20 cellular contexts compared by ENCODE assay signal in the genomic region with DNA sequence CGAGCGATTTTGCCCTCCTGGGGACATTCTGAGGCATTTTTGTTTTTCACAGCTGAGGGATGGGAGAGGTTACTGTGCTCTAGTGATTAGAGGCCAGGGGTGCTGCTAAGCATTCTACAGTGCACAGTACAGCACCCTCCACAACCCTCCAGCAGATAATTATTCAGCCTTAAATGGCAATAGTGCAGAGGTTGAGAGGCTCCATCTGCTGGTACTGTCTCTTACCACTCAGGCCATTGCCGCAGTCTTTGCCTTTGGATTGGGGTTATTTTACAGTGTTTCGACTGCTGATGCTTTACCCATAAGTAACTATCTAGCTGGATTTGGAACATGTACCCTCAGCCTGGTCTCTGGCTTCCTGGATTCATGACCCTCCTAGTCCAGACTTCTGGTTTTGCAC.
DNase-seq lines count a peak whose midpoint lies in the region; ATAC-seq and TF ChIP-seq lines count a peak whose summit lies in the region.
"Had no signal": no experiment of that assay in that cellular context is flagged by ENCODE, and none has a peak within 500 bp of the region (broad histone marks: within the 10 kb centered on the region; RNA-seq: fewer than 3 reads in every experiment).

No MANE protein-coding gene starts in this region.

- TF ChIP-seq RAD21 in Ishikawa (IDR thresholded peaks at IDR 0.05; ENCODE audit: low read depth), result peak; percentile 32; the same call in 1 of the 2 replicates

- H3K36me3 Mint-ChIP-seq in naive thymus-derived CD8-positive, alpha-beta T cell, result no peaks in the 10 kb centered on the region
- H3K36me3 Mint-ChIP-seq: CD14-positive monocyte; natural killer cell treated with Interleukin-12 subunit alpha and Interleukin-12 subunit beta and Interleukin-15 and Interleukin-18, amount 100 ng/mL, for 72 hours had no signal

- H3K27me3 Mint-ChIP-seq in naive thymus-derived CD8-positive, alpha-beta T cell, result no peaks in the 10 kb centered on the region
- H3K27me3 Mint-ChIP-seq: activated CD4-positive, alpha-beta T cell treated with anti-CD3 and anti-CD28 coated beads, Interleukin-2, amount 10 ng/mL, durations not matched to agents 7 days and 5 days; activated naive CD8-positive, alpha-beta T cell treated with anti-CD3 and anti-CD28 coated beads, Interleukin-2, amount 50 U/mL, for 24 hours had no signal

- H3K27ac Mint-ChIP-seq in naive thymus-derived CD8-positive, alpha-beta T cell, result no peak overlapping the region
- H3K27ac Mint-ChIP-seq: activated CD4-positive, alpha-beta T cell treated with anti-CD3 and anti-CD28 coated beads, Interleukin-2, amount 10 ng/mL, durations not matched to agents 7 days and 5 days; activated naive CD8-positive, alpha-beta T cell treated with anti-CD3 and anti-CD28 coated beads, Interleukin-2, amount 50 U/mL, for 24 hours; CD14-positive monocyte; natural killer cell treated with Interleukin-12 subunit alpha and Interleukin-12 subunit beta and Interleukin-15 and Interleukin-18, amount 100 ng/mL, for 72 hours had no signal

- peaks cover 0 to 13% (median 3%) of the 10 kb centered on the region in 9 donors for H3K9me3 Mint-ChIP-seq in naive thymus-derived CD8-positive, alpha-beta T cell
- H3K9me3 Mint-ChIP-seq: activated CD4-positive, alpha-beta T cell treated with anti-CD3 and anti-CD28 coated beads, Interleukin-2, amount 10 ng/mL, durations not matched to agents 7 days and 5 days; activated naive CD8-positive, alpha-beta T cell treated with anti-CD3 and anti-CD28 coated beads, Interleukin-2, amount 50 U/mL, for 24 hours had no signal

- DNase-seq in D341Med (ENCODE audit: low spot score), result peak; percentile 67
- no peak for DNase-seq in left lobe of liver (ENCODE audit: low spot score)
- no peak for DNase-seq in naive thymus-derived CD8-positive, alpha-beta T cell
- DNase-seq in COLO829 (ENCODE audit: low spot score), result no peak
- DNase-seq in NCI-H345 (lab: John Stamatoyannopoulos, UW), result no peak
- DNase-seq in stimulated activated naive CD8-positive, alpha-beta T cell treated with anti-CD3 and anti-CD28 coated beads, Interleukin-15, Interleukin-2, amounts not matched to agents 100 U/mL and 50 U/mL, for 24 hours, result no peak
- DNase-seq: activated CD4-positive, alpha-beta T cell treated with anti-CD3 and anti-CD28 coated beads, Interleukin-2, amount 10 ng/mL, durations not matched to agents 7 days and 5 days; activated naive CD8-positive, alpha-beta T cell treated with anti-CD3 and anti-CD28 coated beads, Interleukin-2, amount 50 U/mL, for 24 hours; activated T-cell treated with anti-CD3 and anti-CD28 coated beads, Interleukin-2, amount 50 U/mL, for 4 hours; erythroblast; head of caudate nucleus; left cardiac atrium; NCI-H2107; right cardiac atrium; stimulated activated CD4-positive, alpha-beta T cell treated with anti-CD3 and anti-CD28 coated beads, Interleukin-2, amount 100 ng/mL, for 48 hours; upper lobe of left lung had no signal

- no peak overlapping the region for H3K4me3 Mint-ChIP-seq in naive thymus-derived CD8-positive, alpha-beta T cell
- H3K4me3 Mint-ChIP-seq: activated CD4-positive, alpha-beta T cell treated with anti-CD3 and anti-CD28 coated beads, Interleukin-2, amount 10 ng/mL, durations not matched to agents 7 days and 5 days; activated naive CD8-positive, alpha-beta T cell treated with anti-CD3 and anti-CD28 coated beads, Interleukin-2, amount 50 U/mL, for 24 hours; activated T-cell treated with anti-CD3 and anti-CD28 coated beads, Interleukin-2, amount 50 U/mL, for 4 hours; CD14-positive monocyte; natural killer cell treated with Interleukin-12 subunit alpha and Interleukin-12 subunit beta and Interleukin-15 and Interleukin-18, amount 100 ng/mL, for 72 hours had no signal

- ATAC-seq in SK-N-SH treated with all-trans-retinoic acid at 6 μM for 48 hours, result 0 out of 3 replicates have a peak, but pooled peaks have one; percentile 22
- ATAC-seq in left lobe of liver, result peak; percentile 74
- ATAC-seq in naive thymus-derived CD8-positive, alpha-beta T cell, result no peak
- no peak for ATAC-seq in stimulated activated naive CD8-positive, alpha-beta T cell treated with anti-CD3 and anti-CD28 coated beads, Interleukin-15, Interleukin-2, amounts not matched to agents 100 U/mL and 50 U/mL, for 24 hours
- ATAC-seq: activated T-cell treated with anti-CD3 and anti-CD28 coated beads, Interleukin-2, amount 50 U/mL, for 4 hours; left cardiac atrium; natural killer cell treated with Interleukin-12 subunit alpha and Interleukin-12 subunit beta and Interleukin-15 and Interleukin-18, amount 100 ng/mL, for 72 hours; right cardiac atrium had no signal

- POLR2A ChIA-PET in naive thymus-derived CD8-positive, alpha-beta T cell (lab: Charles Lee), result no interaction called here

- no peaks in the 10 kb centered on the region for H3K4me1 Mint-ChIP-seq in naive thymus-derived CD8-positive, alpha-beta T cell
- H3K4me1 Mint-ChIP-seq: activated CD4-positive, alpha-beta T cell treated with anti-CD3 and anti-CD28 coated beads, Interleukin-2, amount 10 ng/mL, durations not matched to agents 7 days and 5 days; activated naive CD8-positive, alpha-beta T cell treated with anti-CD3 and anti-CD28 coated beads, Interleukin-2, amount 50 U/mL, for 24 hours; CD14-positive monocyte had no signal

- TF ChIP-seq EP300 in Ishikawa (IDR thresholded peaks at IDR 0.05; ENCODE audit: borderline replicate concordance), result no peak

TF ChIP-seq in Ishikawa, 13 proteins besides CTCF, POLR2A, EP300 and RAD21:
- TF ChIP-seq CEBPB (IDR thresholded peaks at IDR 0.05) (no peak), TAF1 (IDR thresholded peaks at IDR 0.05; ENCODE audit: low read depth) (no peak), TEAD4 (IDR thresholded peaks at IDR 0.05) (no peak), TCF12 (IDR thresholded peaks at IDR 0.05; ENCODE audit: low read depth) (no peak), CREB1 (IDR thresholded peaks at IDR 0.05; ENCODE audit: low read depth) (no peak), NFIC (IDR thresholded peaks at IDR 0.05) (no peak), FOXM1 (IDR thresholded peaks at IDR 0.05; ENCODE audit: borderline replicate concordance, low read depth) (no peak), YY1 (IDR thresholded peaks at IDR 0.05; ENCODE audit: low read depth) (no peak), ZBTB7A (IDR thresholded peaks at IDR 0.05; ENCODE audit: low read depth) (no peak), EGR1 (IDR thresholded peaks at IDR 0.05) (no peak)
- TF ChIP-seq, protein P1, sequence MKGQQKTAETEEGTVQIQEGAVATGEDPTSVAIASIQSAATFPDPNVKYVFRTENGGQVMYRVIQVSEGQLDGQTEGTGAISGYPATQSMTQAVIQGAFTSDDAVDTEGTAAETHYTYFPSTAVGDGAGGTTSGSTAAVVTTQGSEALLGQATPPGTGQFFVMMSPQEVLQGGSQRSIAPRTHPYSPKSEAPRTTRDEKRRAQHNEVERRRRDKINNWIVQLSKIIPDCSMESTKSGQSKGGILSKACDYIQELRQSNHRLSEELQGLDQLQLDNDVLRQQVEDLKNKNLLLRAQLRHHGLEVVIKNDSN (IDR thresholded peaks at IDR 0.05), result no peak

TF ChIP-seq in SK-N-SH treated with all-trans-retinoic acid at 6 μM for 48 hours, 23 proteins besides CTCF, POLR2A, EP300 and RAD21:
- no peak for TF ChIP-seq TCF4 (CRISPR knock-in tag; IDR thresholded peaks at IDR 0.05; ENCODE audit: borderline replicate concordance)
- no peak for TF ChIP-seq ARNTL (CRISPR knock-in tag; IDR thresholded peaks at IDR 0.05; ENCODE audit: borderline replicate concordance, low read depth)
- TF ChIP-seq BACH2 (CRISPR knock-in tag; IDR thresholded peaks at IDR 0.05; ENCODE audit: borderline replicate concordance), result no peak
- no peak for TF ChIP-seq ZFP3 (CRISPR knock-in tag; IDR thresholded peaks at IDR 0.05)
- TF ChIP-seq ZNF8 (CRISPR knock-in tag; IDR thresholded peaks at IDR 0.05), result no peak
- no peak for TF ChIP-seq TOX (CRISPR knock-in tag; IDR thresholded peaks at IDR 0.05; ENCODE audit: borderline replicate concordance)
- no peak for TF ChIP-seq ESRRG (CRISPR knock-in tag; IDR thresholded peaks at IDR 0.05)
TF ChIP-seq in SK-N-SH treated with all-trans-retinoic acid at 6 μM for 48 hours: peak in this region for 0.

Comparison
In these comparisons a context has a peak if more than half of its experiments do, and no peak if none do; other contexts are left out.
1. ATAC-seq: peak in SK-N-SH treated with all-trans-retinoic acid at 6 μM for 48 hours (single experiment) and left lobe of liver (single experiment); none in naive thymus-derived CD8-positive, alpha-beta T cell (0 of 2) and stimulated activated naive CD8-positive, alpha-beta T cell treated with anti-CD3 and anti-CD28 coated beads, Interleukin-15, Interleukin-2, amounts not matched to agents 100 U/mL and 50 U/mL, for 24 hours (single experiment).